27 cellular contexts compared by ENCODE assay signal in the genomic region with DNA sequence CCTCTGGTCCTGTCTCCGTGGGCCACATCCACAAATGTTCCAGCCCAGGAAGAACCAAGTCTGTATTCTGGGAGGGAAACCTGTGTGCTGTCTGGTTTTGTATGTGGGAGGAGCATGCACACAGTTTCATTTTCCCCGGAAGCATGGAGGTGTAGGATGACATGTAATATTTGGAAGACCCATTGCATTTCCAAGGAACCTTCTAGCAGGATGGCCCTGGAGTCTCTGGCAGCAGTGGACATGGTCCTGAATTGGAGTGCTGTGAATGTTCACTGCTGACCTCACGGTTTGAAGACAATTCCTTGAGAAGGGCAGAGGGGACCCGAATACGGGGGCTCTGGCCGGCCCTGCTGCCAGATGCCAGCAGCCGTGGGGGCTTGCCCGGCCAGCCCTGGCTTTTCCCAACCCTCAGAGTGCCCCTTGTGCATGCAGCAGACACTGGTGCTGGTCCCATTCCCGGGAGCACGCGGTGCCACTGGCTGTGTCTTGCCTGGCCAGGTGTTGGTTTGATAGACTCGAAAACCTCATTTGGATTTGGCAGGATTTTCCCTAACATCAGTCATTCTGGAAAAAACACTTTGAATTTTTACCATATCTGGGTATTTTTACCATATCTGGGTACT. TPM values are rescaled to one million over a fixed set of nuclear protein-coding genes. Genes with fewer than 3 reads are reported as not detected.
DNase-seq lines count a peak whose midpoint lies in the region; ATAC-seq and TF ChIP-seq lines count a peak whose summit lies in the region.
"Had no signal": no experiment of that assay in that cellular context is flagged by ENCODE, and none has a peak within 500 bp of the region (broad histone marks: within the 10 kb centered on the region; RNA-seq: fewer than 3 reads in every experiment).

No MANE protein-coding gene starts in this region.

- intact Hi-C loops in breast epithelium (cut with DNase I; ENCODE audit: low total_unique reads) = no loop called here

- H3K9ac ChIP-seq in trophoblast cell (ENCODE audit: low read length) = no peak overlapping the region

- H3K27me3 Mint-ChIP-seq in activated naive CD8-positive, alpha-beta T cell treated with anti-CD3 and anti-CD28 coated beads, Interleukin-2, amount 10 ng/mL, durations not matched to agents 7 days and 5 days = no peaks in the 10 kb centered on the region
- H3K27me3 Mint-ChIP-seq in activated naive CD8-positive, alpha-beta T cell treated with anti-CD3 and anti-CD28 coated beads, Interleukin-2, amount 50 U/mL, for 24 hours = no peaks in the 10 kb centered on the region

- H3K79me1 ChIP-seq in trophoblast cell (ENCODE audit: low read length) = no peaks in the 10 kb centered on the region

- peak; percentile 16 for DNase-seq in activated naive CD8-positive, alpha-beta T cell treated with anti-CD3 and anti-CD28 coated beads, Interleukin-2, amount 10 ng/mL, durations not matched to agents 7 days and 5 days
- DNase-seq in activated naive CD8-positive, alpha-beta T cell treated with anti-CD3 and anti-CD28 coated beads, Interleukin-2, amount 50 U/mL, for 24 hours = no peak
- no peak for DNase-seq in breast epithelium (ENCODE audit: low spot score in 2 of 2)
- peak; percentile 50 for DNase-seq in left kidney (ENCODE audit: low read depth, low spot score)
- no peak for DNase-seq in trophoblast cell
- no peak for DNase-seq in NCI-H2081 (lab: John Stamatoyannopoulos, UW)
- no peak for DNase-seq in stimulated activated naive CD4-positive, alpha-beta T cell treated with Interleukin-2 at 50 U/mL for 16 hours (lab: John Stamatoyannopoulos, UW)
- DNase-seq: 8988T; CD4-positive, CD25-positive, alpha-beta regulatory T cell; COR-L47; DMS 273 treated with DMSO at 0.1 percent for 48 hours; DMS79 treated with DMSO at 0.1 percent for 48 hours; H9; HFFc6; KBM-7; NCI-H1092; NCI-H1436; NCI-H187 treated with DMSO at 0.1 percent for 48 hours; NCI-H2171; NCI-H345; NCI-H524; NCI-H774; NK-92 treated with Interleukin-12 subunit alpha and Interleukin-12 subunit beta, amount 100 ng/mL, for 24 hours had no signal

- H3K36me3 Mint-ChIP-seq in activated naive CD8-positive, alpha-beta T cell treated with anti-CD3 and anti-CD28 coated beads, Interleukin-2, amount 10 ng/mL, durations not matched to agents 7 days and 5 days = no peaks in the 10 kb centered on the region
- H3K36me3 Mint-ChIP-seq in activated naive CD8-positive, alpha-beta T cell treated with anti-CD3 and anti-CD28 coated beads, Interleukin-2, amount 50 U/mL, for 24 hours (ENCODE audit: low read depth) = peaks cover 1% of the 10 kb centered on the region

- no peak overlapping the region for H2BK12ac ChIP-seq in trophoblast cell (ENCODE audit: low read length)

- no peaks in the 10 kb centered on the region for H3K79me2 ChIP-seq in trophoblast cell (ENCODE audit: control insufficient read depth, insufficient read depth, low read length, poor library complexity)

- POLR2A ChIA-PET in activated naive CD8-positive, alpha-beta T cell treated with anti-CD3 and anti-CD28 coated beads, Interleukin-2, amount 10 ng/mL, durations not matched to agents 7 days and 5 days (lab: Charles Lee) = no interaction called here

- H3K4me2 ChIP-seq in trophoblast cell (ENCODE audit: low read length) = no peak overlapping the region

- no peak overlapping the region for H4K8ac ChIP-seq in trophoblast cell (ENCODE audit: low read depth, low read length)

- no peak overlapping the region for H3K18ac ChIP-seq in trophoblast cell (ENCODE audit: low read length)

- H3K4me1 Mint-ChIP-seq in activated naive CD8-positive, alpha-beta T cell treated with anti-CD3 and anti-CD28 coated beads, Interleukin-2, amount 10 ng/mL, durations not matched to agents 7 days and 5 days = peaks cover 3% of the 10 kb centered on the region
- peaks cover 9% of the 10 kb centered on the region for H3K4me1 Mint-ChIP-seq in activated naive CD8-positive, alpha-beta T cell treated with anti-CD3 and anti-CD28 coated beads, Interleukin-2, amount 50 U/mL, for 24 hours

- H3K27me3 ChIP-seq in breast epithelium = no peaks in the 10 kb centered on the region
- H3K27me3 ChIP-seq in trophoblast cell (ENCODE audit: insufficient read depth, low read length) = no peaks in the 10 kb centered on the region

- H3K4me3 ChIP-seq in breast epithelium = peak overlapping the region in 2 of 3 donors; percentile 40 to 51
- no peak overlapping the region for H3K4me3 ChIP-seq in trophoblast cell (ENCODE audit: low read depth, low read length)

- no peak overlapping the region for H3K23ac ChIP-seq in trophoblast cell (ENCODE audit: low read length)

- H3K9me3 ChIP-seq in breast epithelium (no peaks in the 10 kb centered on the region), trophoblast cell (ENCODE audit: insufficient read depth, low read depth, low read length) (peaks cover 1% of the 10 kb centered on the region)

- TF ChIP-seq POLR2A in breast epithelium (IDR thresholded peaks at IDR 0.05) = no peak

- H3K9me3 Mint-ChIP-seq in activated naive CD8-positive, alpha-beta T cell treated with anti-CD3 and anti-CD28 coated beads, Interleukin-2, amount 10 ng/mL, durations not matched to agents 7 days and 5 days = no peaks in the 10 kb centered on the region
- no peaks in the 10 kb centered on the region for H3K9me3 Mint-ChIP-seq in activated naive CD8-positive, alpha-beta T cell treated with anti-CD3 and anti-CD28 coated beads, Interleukin-2, amount 50 U/mL, for 24 hours
- H3K9me3 Mint-ChIP-seq: CD4-positive, CD25-positive, alpha-beta regulatory T cell; H9; HFFc6 had no signal

- H3K4me1 ChIP-seq in breast epithelium (no peaks in the 10 kb centered on the region), trophoblast cell (ENCODE audit: control insufficient read depth in 1 of 2, insufficient read depth in 2 of 2, low read length in 2 of 2) (peaks cover 2 to 7% of the 10 kb centered on the region in 2 experiments)

- H2AFZ ChIP-seq in trophoblast cell (ENCODE audit: insufficient read depth, low read length, poor library complexity) = no peak overlapping the region

- H3K4ac ChIP-seq in trophoblast cell (ENCODE audit: low read depth, low read length) = no peak overlapping the region

- no peak overlapping the region for H3K27ac Mint-ChIP-seq in activated naive CD8-positive, alpha-beta T cell treated with anti-CD3 and anti-CD28 coated beads, Interleukin-2, amount 10 ng/mL, durations not matched to agents 7 days and 5 days
- H3K27ac Mint-ChIP-seq in activated naive CD8-positive, alpha-beta T cell treated with anti-CD3 and anti-CD28 coated beads, Interleukin-2, amount 50 U/mL, for 24 hours = no peak overlapping the region
- H3K27ac Mint-ChIP-seq: CD4-positive, CD25-positive, alpha-beta regulatory T cell; HFFc6 had no signal

- H4K12ac ChIP-seq in trophoblast cell (ENCODE audit: low read depth, low read length) = no peak overlapping the region

- no peak for ATAC-seq in activated naive CD8-positive, alpha-beta T cell treated with anti-CD3 and anti-CD28 coated beads, Interleukin-2, amount 10 ng/mL, durations not matched to agents 7 days and 5 days (ENCODE audit: low read depth)
- ATAC-seq in activated naive CD8-positive, alpha-beta T cell treated with anti-CD3 and anti-CD28 coated beads, Interleukin-2, amount 50 U/mL, for 24 hours = no peak
- ATAC-seq: HepG2, Panc1 had no signal

- H2BK5ac ChIP-seq in trophoblast cell (ENCODE audit: low read depth, low read length, poor library complexity) = no peak overlapping the region

- H4K91ac ChIP-seq in trophoblast cell (ENCODE audit: low read depth, low read length) = no peak overlapping the region

- no CpG with 5 or more reads among the region's 12 CpGs for WGBS in trophoblast cell (ENCODE audit: extremely low coverage, insufficient coverage, insufficient read length)

- H3K27ac ChIP-seq in breast epithelium = no peak overlapping the region
- H3K27ac ChIP-seq in temporal lobe (ENCODE audit: low read depth, low read length) = peak overlapping the region; percentile 37
- no peak overlapping the region for H3K27ac ChIP-seq in trophoblast cell (ENCODE audit: low read depth, low read length)
- H3K27ac ChIP-seq: HL-60 had no signal

- H2AK5ac ChIP-seq in trophoblast cell (ENCODE audit: low read length) = no peak overlapping the region

- H3K4me3 Mint-ChIP-seq in activated naive CD8-positive, alpha-beta T cell treated with anti-CD3 and anti-CD28 coated beads, Interleukin-2, amount 10 ng/mL, durations not matched to agents 7 days and 5 days = no peak overlapping the region
- H3K4me3 Mint-ChIP-seq in activated naive CD8-positive, alpha-beta T cell treated with anti-CD3 and anti-CD28 coated beads, Interleukin-2, amount 50 U/mL, for 24 hours = no peak overlapping the region
- H3K4me3 Mint-ChIP-seq: CD4-positive, CD25-positive, alpha-beta regulatory T cell; H9; HFFc6 had no signal

- no peak for TF ChIP-seq CTCF in breast epithelium (IDR thresholded peaks at IDR 0.05)

- no peak overlapping the region for H3K14ac ChIP-seq in trophoblast cell (ENCODE audit: low read length)

- no peak overlapping the region for H2BK120ac ChIP-seq in trophoblast cell (ENCODE audit: insufficient read depth, low read length, poor library complexity)

- H3K36me3 ChIP-seq in breast epithelium (no peaks in the 10 kb centered on the region), trophoblast cell (ENCODE audit: control insufficient read depth in 1 of 2, insufficient read depth in 2 of 2, low read length in 2 of 2) (no peaks in the 10 kb centered on the region)

RNA-seq across cellular contexts. Expression of a gene that starts 49.0 kb away (rescaled TPM):
- 10 to 100 TPM; 21.4 to 24.3 TPM for total RNA-seq in activated naive CD8-positive, alpha-beta T cell treated with anti-CD3 and anti-CD28 coated beads, Interleukin-2, amount 10 ng/mL, durations not matched to agents 7 days and 5 days
- total RNA-seq in breast epithelium (10 to 100 TPM; 13.1 to 19.6 (median 17.0) TPM), temporal lobe (8.6 TPM)
- polyA plus RNA-seq in trophoblast cell (2013) = 7.4 and 7.6 TPM in 2 replicates

Comparison
In these comparisons a context has a peak if more than half of its experiments do, and no peak if none do; other contexts are left out.
1. DNase-seq: peak in activated naive CD8-positive, alpha-beta T cell treated with anti-CD3 and anti-CD28 coated beads, Interleukin-2, amount 10 ng/mL, durations not matched to agents 7 days and 5 days (single experiment) and left kidney (single experiment); none in activated naive CD8-positive, alpha-beta T cell treated with anti-CD3 and anti-CD28 coated beads, Interleukin-2, amount 50 U/mL, for 24 hours (single experiment), breast epithelium (0 of 2), trophoblast cell (0 of 2), NCI-H2081 (0 of 2) and stimulated activated naive CD4-positive, alpha-beta T cell treated with Interleukin-2 at 50 U/mL for 16 hours (single experiment).